In genomic region chr18:28512357-28512756, GRCh38 we compare ENCODE assay signal across 12 cellular contexts.
A peak's percentile ranks its signal among the peaks of the same experiment; 100 is the strongest.
DNase-seq lines count a peak whose midpoint lies in the region; ATAC-seq and TF ChIP-seq lines count a peak whose summit lies in the region.
"Had no signal": no experiment of that assay in that cellular context is flagged by ENCODE, and none has a peak within 500 bp of the region (broad histone marks: within the 10 kb centered on the region; RNA-seq: fewer than 3 reads in every experiment).

No MANE protein-coding gene starts in this region.

- no peaks in the 10 kb centered on the region for H3K36me3 Mint-ChIP-seq in neural progenitor cell
- H3K36me3 Mint-ChIP-seq: brain, WTC11 had no signal

- no peaks in the 10 kb centered on the region for H3K27me3 ChIP-seq in neural progenitor cell
- H3K27me3 ChIP-seq in upper lobe of left lung = no peaks in the 10 kb centered on the region
- H3K27me3 ChIP-seq in SJCRH30 = no peaks in the 10 kb centered on the region

- 67 to 69% methylated on average over 2 of the region's 2 CpGs for WGBS in upper lobe of left lung, 2 donors

- no peak overlapping the region for H3K27ac ChIP-seq in neural progenitor cell
- no peak overlapping the region for H3K27ac ChIP-seq in upper lobe of left lung
- H3K27ac ChIP-seq in SJCRH30 = no peak overlapping the region

- TF ChIP-seq CTCF in neural progenitor cell (IDR thresholded peaks at IDR 0.05) (no peak), upper lobe of left lung (IDR thresholded peaks at IDR 0.05) (no peak), omental fat pad (IDR thresholded peaks at IDR 0.05) (no peak)

- no peak overlapping the region for H3K4me2 ChIP-seq in neural progenitor cell

- no peaks in the 10 kb centered on the region for H3K9me3 Mint-ChIP-seq in neural progenitor cell
- H3K9me3 Mint-ChIP-seq: brain had no signal

- ATAC-seq in GM19351 (IDR thresholded peaks at IDR 0.05; ENCODE audit: unreplicated experiment) (peak; percentile 43), HG03432 (IDR thresholded peaks at IDR 0.05; ENCODE audit: unreplicated experiment) (peak; percentile 72), upper lobe of left lung (ENCODE audit: low FRiP score in 2 of 2) (no peak), omental fat pad (ENCODE audit: low FRiP score) (no peak)
- ATAC-seq: WTC11 had no signal

- no peaks in the 10 kb centered on the region for H3K36me3 ChIP-seq in neural progenitor cell
- H3K36me3 ChIP-seq in upper lobe of left lung = no peaks in the 10 kb centered on the region
- H3K36me3 ChIP-seq in SJCRH30 = no peaks in the 10 kb centered on the region

- H3K4me3 ChIP-seq in neural progenitor cell (no peak overlapping the region), upper lobe of left lung (no peak overlapping the region), SJCRH30 (no peak overlapping the region)

- H4K20me1 ChIP-seq in neural progenitor cell (ENCODE audit: low read depth) = no peaks in the 10 kb centered on the region

- H3K79me2 ChIP-seq in neural progenitor cell (ENCODE audit: low read depth) = no peaks in the 10 kb centered on the region

- DNase-seq in brain pericyte (ENCODE audit: low read depth, low spot score) (peak; percentile 2), neural progenitor cell (ENCODE audit: low spot score) (no peak), upper lobe of left lung (no peak), SJCRH30 (no peak), omental fat pad (ENCODE audit: low spot score) (no peak), T-helper 2 cell (no peak)
- DNase-seq: activated T-cell treated with anti-CD3 and anti-CD28 coated beads, Interleukin-2, amount 50 U/mL, for 24 hours; substantia nigra had no signal

- no peaks in the 10 kb centered on the region for H3K9me3 ChIP-seq in neural progenitor cell (ENCODE audit: low read depth)
- no peaks in the 10 kb centered on the region for H3K9me3 ChIP-seq in upper lobe of left lung
- no peaks in the 10 kb centered on the region for H3K9me3 ChIP-seq in SJCRH30 (replicated peaks)

- H3K4me1 ChIP-seq in neural progenitor cell (no peaks in the 10 kb centered on the region), upper lobe of left lung (no peaks in the 10 kb centered on the region), SJCRH30 (no peaks in the 10 kb centered on the region)

- H3K9ac ChIP-seq in neural progenitor cell = no peak overlapping the region

- H3K27me3 Mint-ChIP-seq in neural progenitor cell (ENCODE audit: insufficient read depth, low read depth) = peaks cover 2% of the 10 kb centered on the region
- H3K27me3 Mint-ChIP-seq: activated T-cell treated with anti-CD3 and anti-CD28 coated beads, Interleukin-2, amount 50 U/mL, for 24 hours; brain had no signal

- H3K4me3 Mint-ChIP-seq in neural progenitor cell = no peak overlapping the region
- H3K4me3 Mint-ChIP-seq: activated T-cell treated with anti-CD3 and anti-CD28 coated beads, Interleukin-2, amount 50 U/mL, for 24 hours; brain; WTC11 had no signal

- H3K4me1 Mint-ChIP-seq in neural progenitor cell = peaks cover 8% of the 10 kb centered on the region

- peak overlapping the region; percentile 79 for H2AFZ ChIP-seq in neural progenitor cell (replicated peaks)

- no peaks in the 10 kb centered on the region for H3F3A ChIP-seq in neural progenitor cell (ENCODE audit: low read depth)

- no peak for TF ChIP-seq POLR2A in upper lobe of left lung (IDR thresholded peaks at IDR 0.05)

- TF ChIP-seq EP300 in upper lobe of left lung (IDR thresholded peaks at IDR 0.05) = no peak

- H3K27ac Mint-ChIP-seq in neural progenitor cell = no peak overlapping the region
- H3K27ac Mint-ChIP-seq: activated T-cell treated with anti-CD3 and anti-CD28 coated beads, Interleukin-2, amount 50 U/mL, for 24 hours; brain; WTC11 had no signal

Comparison
In these comparisons a context has a peak if more than half of its experiments do, and no peak if none do; other contexts are left out.
1. ATAC-seq: peak in GM19351 (single experiment) and HG03432 (single experiment); none in upper lobe of left lung (0 of 2) and omental fat pad (single experiment).